In genomic region chr15:56736308-56736707, GRCh38 we compare ENCODE assay signal across 16 cellular contexts. TPM values are rescaled to one million over a fixed set of nuclear protein-coding genes. Genes with fewer than 3 reads are reported as not detected.
DNase-seq lines count a peak whose midpoint lies in the region; ATAC-seq and TF ChIP-seq lines count a peak whose summit lies in the region.
"Had no signal": no experiment of that assay in that cellular context is flagged by ENCODE, and none has a peak within 500 bp of the region (broad histone marks: within the 10 kb centered on the region; RNA-seq: fewer than 3 reads in every experiment).

No MANE protein-coding gene starts in this region.

- H3K36me3 Mint-ChIP-seq in effector memory CD8-positive, alpha-beta T cell (ENCODE audit: insufficient read depth), result peaks cover 7% of the 10 kb centered on the region

- no peaks in the 10 kb centered on the region for H3K9me3 Mint-ChIP-seq in effector memory CD8-positive, alpha-beta T cell
- H3K9me3 Mint-ChIP-seq: activated CD4-positive, alpha-beta memory T cell treated with anti-CD3 and anti-CD28 coated beads for 36 hours had no signal

- H3K4me3 ChIP-seq in PC-3 (ENCODE audit: low read length) (no peak overlapping the region), dorsolateral prefrontal cortex (no peak overlapping the region), muscle layer of colon (ENCODE audit: low read depth in 1 of 2, low read length in 2 of 2) (no peak overlapping the region)
- H3K4me3 ChIP-seq: BLaER1, lung had no signal

- no peak overlapping the region for H3K4me3 Mint-ChIP-seq in effector memory CD8-positive, alpha-beta T cell
- H3K4me3 Mint-ChIP-seq: activated CD4-positive, alpha-beta memory T cell treated with anti-CD3 and anti-CD28 coated beads for 36 hours; dendritic cell treated with granulocyte-macrophage colony-stimulating factor and Interleukin-4, amounts not matched to agents 40 ng/mL and 50 ng/mL, for 4 days; T-helper 1 cell treated with Interleukin-12 subunit alpha and Interleukin-12 subunit beta and Interleukin-4 antibody, amounts not matched to agents 30 μg/mL and 1 μg/mL, for 36 hours had no signal

- intact Hi-C loops in PC-3 (cut with micrococcal nuclease), result loop anchor here (10.0 kb wide), 1 partner anchor 178 kb away; the partner anchor contains the start of gene TCF12
- intact Hi-C loops in dorsolateral prefrontal cortex (cut with DNase I), result loop anchor here in 1 of 2 donors (5.0 to 10.0 kb wide), 4 partner anchors 71 to 732 kb away; partner anchors contain the start of gene TCF12

- H3K9ac ChIP-seq in PC-3 (ENCODE audit: low read length), result no peak overlapping the region
- H3K9ac ChIP-seq in muscle layer of colon (ENCODE audit: low read length), result no peak overlapping the region
- H3K9ac ChIP-seq: BLaER1 had no signal

- H3K36me3 ChIP-seq in PC-3 (ENCODE audit: low read depth, low read length), result no peaks in the 10 kb centered on the region
- H3K36me3 ChIP-seq in muscle layer of colon (ENCODE audit: insufficient read depth, low read length), result no peaks in the 10 kb centered on the region
- H3K36me3 ChIP-seq: BLaER1 had no signal

- H3K27me3 ChIP-seq in PC-3 (ENCODE audit: low read length), result no peaks in the 10 kb centered on the region
- H3K27me3 ChIP-seq in dorsolateral prefrontal cortex, result no peaks in the 10 kb centered on the region
- no peaks in the 10 kb centered on the region for H3K27me3 ChIP-seq in muscle layer of colon (ENCODE audit: control insufficient read depth in 1 of 2, insufficient read depth in 2 of 2, low read length in 2 of 2)
- H3K27me3 ChIP-seq: BLaER1 had no signal

- no peak overlapping the region for H2AFZ ChIP-seq in PC-3 (ENCODE audit: low read length)

- H3K9me3 ChIP-seq in PC-3 (ENCODE audit: low read length) (0 out of 2 replicates have a peak, but pooled peaks cover 3% of the 10 kb centered on the region), muscle layer of colon (ENCODE audit: low read length) (no peaks in the 10 kb centered on the region)

- no peaks in the 10 kb centered on the region for H4K20me1 ChIP-seq in PC-3 (ENCODE audit: low read length)
- H4K20me1 ChIP-seq: BLaER1 had no signal

- no peak overlapping the region for H3K4me2 ChIP-seq in PC-3 (ENCODE audit: low read length)
- H3K4me2 ChIP-seq: BLaER1 had no signal

- no peaks in the 10 kb centered on the region for H3F3A ChIP-seq in PC-3 (ENCODE audit: low read length, unreplicated experiment)

- no TSS peak for BruUV-seq in PC-3 (replicated peaks; lab: Mats Ljungman, UMichigan)

- peaks cover 16% of the 10 kb centered on the region for H3K79me2 ChIP-seq in PC-3 (ENCODE audit: low read length)

- H3K27ac Mint-ChIP-seq in effector memory CD8-positive, alpha-beta T cell, result no peak overlapping the region
- H3K27ac Mint-ChIP-seq: activated CD4-positive, alpha-beta memory T cell treated with anti-CD3 and anti-CD28 coated beads for 36 hours; dendritic cell treated with granulocyte-macrophage colony-stimulating factor and Interleukin-4, amounts not matched to agents 40 ng/mL and 50 ng/mL, for 4 days; T-helper 1 cell treated with Interleukin-12 subunit alpha and Interleukin-12 subunit beta and Interleukin-4 antibody, amounts not matched to agents 30 μg/mL and 1 μg/mL, for 36 hours had no signal

- H3K9me2 ChIP-seq in PC-3 (replicated peaks; ENCODE audit: low read length), result no peaks in the 10 kb centered on the region

- TF ChIP-seq CTCF in PC-3 (conservative IDR thresholded peaks at IDR 0.05; ENCODE audit: low read depth, low read length) (no peak), dorsolateral prefrontal cortex (IDR thresholded peaks at IDR 0.05 in 54 of 56, conservative IDR thresholded peaks at IDR 0.05 in 2 of 56; ENCODE audit: low read depth in 1 of 56, partially characterized antibody in 56 of 56) (no peak)

- H3K27ac ChIP-seq in PC-3 (ENCODE audit: low read length), result no peak overlapping the region
- peak overlapping the region in 31 of 59 donors; percentile 2 to 69 (median 41) for H3K27ac ChIP-seq in dorsolateral prefrontal cortex
- peak overlapping the region; percentile 50 for H3K27ac ChIP-seq in muscle layer of colon (ENCODE audit: low read depth, low read length)
- H3K27ac ChIP-seq: BLaER1 had no signal

- CTCF ChIA-PET in PC-3 (lab: Charles Lee), result no interaction called here

- peaks cover 17% of the 10 kb centered on the region for H3K4me1 ChIP-seq in PC-3 (ENCODE audit: insufficient read depth, low read length)
- peaks cover 27% of the 10 kb centered on the region for H3K4me1 ChIP-seq in muscle layer of colon (ENCODE audit: insufficient read depth, low read length)

- POLR2A ChIA-PET in PC-3 (lab: Charles Lee; ENCODE audit: unreplicated experiment), result interaction anchor here (0.6 kb wide), 1 partner anchor 30 kb away, joined by 4 read pairs; no protein-coding TSS in a partner anchor

- peak; percentile 35 for DNase-seq in AG20443 (ENCODE audit: low spot score)
- DNase-seq in PC-3, result peak; percentile 19
- DNase-seq in dorsolateral prefrontal cortex, result no peak
- no peak for DNase-seq in NCI-H1105 treated with DMSO at 0.1 percent for 48 hours (lab: John Stamatoyannopoulos, UW)
- DNase-seq in NCI-H1417 treated with DMSO at 0.1 percent for 48 hours (lab: John Stamatoyannopoulos, UW), result no peak
- no peak for DNase-seq in effector memory CD8-positive, alpha-beta T cell
- DNase-seq: activated CD4-positive, alpha-beta memory T cell treated with anti-CD3 and anti-CD28 coated beads for 36 hours; activated naive CD4-positive, alpha-beta T cell treated with Interleukin-2 at 50 U/mL for 16 hours; hippocampal formation; occipital lobe had no signal

- H3K4me1 Mint-ChIP-seq in effector memory CD8-positive, alpha-beta T cell (ENCODE audit: low read depth in 2 of 2), result peaks cover 11 to 14% of the 10 kb centered on the region in 2 donors

- H3K27me3 Mint-ChIP-seq in effector memory CD8-positive, alpha-beta T cell, result no peaks in the 10 kb centered on the region
- H3K27me3 Mint-ChIP-seq: activated CD4-positive, alpha-beta memory T cell treated with anti-CD3 and anti-CD28 coated beads for 36 hours had no signal

- ATAC-seq in PC-3, result no peak
- ATAC-seq in GM18873 (IDR thresholded peaks at IDR 0.05; ENCODE audit: low FRiP score, unreplicated experiment), result no peak
- ATAC-seq in effector memory CD8-positive, alpha-beta T cell (replicated peaks), result no peak

RNA-seq across cellular contexts. Expression of gene ZNF280D, which starts 3.0 kb away (rescaled TPM):
- total RNA-seq in PC-3 (2014; rRNA removed), result 7.4 and 8.7 TPM in 2 replicates
- 100 to 1,000 TPM in 3 of 120 experiments, 10 to 100 TPM in 117; 44.4 to 121 (median 75.2) TPM for total RNA-seq in dorsolateral prefrontal cortex

Comparison
In these comparisons a context has a peak if more than half of its experiments do, and no peak if none do; other contexts are left out.
1. DNase-seq: peak in AG20443 (single experiment) and PC-3 (single experiment); none in dorsolateral prefrontal cortex (0 of 10), NCI-H1105 treated with DMSO at 0.1 percent for 48 hours (single experiment), NCI-H1417 treated with DMSO at 0.1 percent for 48 hours (single experiment) and effector memory CD8-positive, alpha-beta T cell (0 of 3).